In genomic region chr5:59711316-59711715, GRCh38 we compare ENCODE assay signal across 28 cellular contexts.
DNase-seq lines count a peak whose midpoint lies in the region; ATAC-seq, FAIRE-seq and TF ChIP-seq lines count a peak whose summit lies in the region.
"Had no signal": no experiment of that assay in that cellular context is flagged by ENCODE, and none has a peak within 500 bp of the region (broad histone marks: within the 10 kb centered on the region; RNA-seq: fewer than 3 reads in every experiment).

No MANE protein-coding gene starts in this region.

- TF ChIP-seq CTCF in astrocyte (IDR thresholded peaks at IDR 0.05; ENCODE audit: insufficient read depth, low read depth, low read length): no peak
- no peak for TF ChIP-seq CTCF in fibroblast of villous mesenchyme (IDR thresholded peaks at IDR 0.05; ENCODE audit: insufficient read depth, low read depth, low read length)
- TF ChIP-seq CTCF in smooth muscle cell (IDR thresholded peaks at IDR 0.05; ENCODE audit: borderline replicate concordance, insufficient read depth, poor library complexity, severe bottlenecking): no peak
- no peak for TF ChIP-seq CTCF in mucosa of descending colon (IDR thresholded peaks at IDR 0.05)

- H3K4me3 ChIP-seq in astrocyte (ENCODE audit: insufficient read depth, low read depth, low read length): no peak overlapping the region
- H3K4me3 ChIP-seq in fibroblast of villous mesenchyme (ENCODE audit: low read depth, low read length): no peak overlapping the region
- no peak overlapping the region for H3K4me3 ChIP-seq in smooth muscle cell
- H3K4me3 ChIP-seq in mucosa of descending colon: no peak overlapping the region
- H3K4me3 ChIP-seq in effector memory CD4-positive, alpha-beta T cell (ENCODE audit: insufficient read depth, low read depth, low read length, poor library complexity, severe bottlenecking): no peak overlapping the region
- H3K4me3 ChIP-seq: esophagus squamous epithelium, lower lobe of right lung, pancreas, Peyer's patch, tibial nerve had no signal

- H3K9ac ChIP-seq in astrocyte (ENCODE audit: low read length) (no peak overlapping the region), smooth muscle cell (ENCODE audit: low read depth) (no peak overlapping the region)

- peaks cover 7% of the 10 kb centered on the region for H3K36me3 Mint-ChIP-seq in astrocyte (ENCODE audit: low read depth, unreplicated experiment)

- intact Hi-C loops in mucosa of descending colon (cut with DNase I, micrococcal nuclease): no loop called here

- H2AFZ ChIP-seq in astrocyte (ENCODE audit: low read depth, low read length) (no peak overlapping the region), smooth muscle cell (ENCODE audit: low read depth) (no peak overlapping the region)

- H3K9me3 Mint-ChIP-seq in astrocyte (ENCODE audit: unreplicated experiment): peaks cover 11% of the 10 kb centered on the region

- H3K4me1 ChIP-seq in astrocyte (ENCODE audit: insufficient read depth, low read length): peaks cover 13% of the 10 kb centered on the region
- H3K4me1 ChIP-seq in smooth muscle cell (ENCODE audit: low read depth): peaks cover 24% of the 10 kb centered on the region
- H3K4me1 ChIP-seq in mucosa of descending colon (ENCODE audit: low read depth): no peaks in the 10 kb centered on the region
- no peaks in the 10 kb centered on the region for H3K4me1 ChIP-seq in effector memory CD4-positive, alpha-beta T cell (ENCODE audit: control insufficient read depth, insufficient read depth, low read length, poor library complexity, severe bottlenecking)
- H3K4me1 ChIP-seq: pancreas, Peyer's patch had no signal

- no peaks in the 10 kb centered on the region for H3K27me3 Mint-ChIP-seq in astrocyte (ENCODE audit: low read depth, unreplicated experiment)
- H3K27me3 Mint-ChIP-seq: dendritic cell treated with granulocyte-macrophage colony-stimulating factor and Interleukin-4, amounts not matched to agents 40 ng/mL and 50 ng/mL, for 4 days; IgD-negative memory B cell had no signal

- ATAC-seq in mucosa of descending colon: no peak
- no peak for ATAC-seq in GM18909 (IDR thresholded peaks at IDR 0.05; ENCODE audit: poor library complexity, unreplicated experiment)
- ATAC-seq: lower lobe of right lung, pancreas had no signal

- no peak overlapping the region for H3K4me3 Mint-ChIP-seq in astrocyte (ENCODE audit: unreplicated experiment)
- H3K4me3 Mint-ChIP-seq: activated T-helper 1 cell treated with anti-CD3 and anti-CD28 coated beads, Interleukin-12 subunit alpha, Interleukin-12 subunit beta, Interleukin-2, Interleukin-4 antibody, amounts not matched to agents 30 ng/mL and 10 ng/mL and 1 ng/mL, durations not matched to agents 14 hours and 24 hours and 36 hours; dendritic cell treated with granulocyte-macrophage colony-stimulating factor and Interleukin-4, amounts not matched to agents 40 ng/mL and 50 ng/mL, for 4 days; IgD-negative memory B cell; neural crest cell had no signal

- H3K27ac ChIP-seq in astrocyte (ENCODE audit: low read depth, low read length): no peak overlapping the region
- no peak overlapping the region for H3K27ac ChIP-seq in smooth muscle cell (ENCODE audit: low read depth)
- H3K27ac ChIP-seq in effector memory CD4-positive, alpha-beta T cell (ENCODE audit: insufficient read depth, low read length, poor library complexity, severe bottlenecking): no peak overlapping the region
- H3K27ac ChIP-seq: C4-2B, lower lobe of right lung, pancreas, Peyer's patch, tibial nerve had no signal

- H3K36me3 ChIP-seq in astrocyte (ENCODE audit: insufficient read depth, low read length) (no peaks in the 10 kb centered on the region), smooth muscle cell (ENCODE audit: low read depth) (no peaks in the 10 kb centered on the region), mucosa of descending colon (ENCODE audit: low read depth) (no peaks in the 10 kb centered on the region)
- no peaks in the 10 kb centered on the region for H3K36me3 ChIP-seq in effector memory CD4-positive, alpha-beta T cell (ENCODE audit: control insufficient read depth, insufficient read depth, low read length)
- H3K36me3 ChIP-seq: esophagus squamous epithelium, lower lobe of right lung, pancreas, Peyer's patch, tibial nerve had no signal

- H3F3A ChIP-seq in smooth muscle cell (ENCODE audit: low read depth): peaks cover 6% of the 10 kb centered on the region

- H3K4me2 ChIP-seq in astrocyte (ENCODE audit: low read length) (no peak overlapping the region), smooth muscle cell (peak overlapping the region; percentile 62)

- peaks cover 8% of the 10 kb centered on the region for H3K4me1 Mint-ChIP-seq in astrocyte (ENCODE audit: low read depth, unreplicated experiment)

- no peak for FAIRE-seq in astrocyte (lab: Jason Lieb, UNC)
- FAIRE-seq: bronchial epithelial cell, endometrium, pancreas had no signal

- DNase-seq in HCEC 1CT (peak; percentile 48), astrocyte (ENCODE audit: low read depth) (peak; percentile 26), fibroblast of villous mesenchyme (ENCODE audit: low read depth) (peak; percentile 53), smooth muscle cell (lab: John Stamatoyannopoulos, UW; ENCODE audit: unreplicated experiment) (no peak), mucosa of descending colon (no peak)
- DNase-seq in effector memory CD4-positive, alpha-beta T cell: no peak
- DNase-seq: activated naive CD4-positive, alpha-beta T cell treated with anti-CD3 and anti-CD28 coated beads, Interleukin-2, amount 50 U/mL, for 16 hours; Calu3; DMS79 treated with DMSO at 0.1 percent for 48 hours; esophagus squamous epithelium; lower lobe of right lung; NCI-H1092; NCI-H187; NCI-H2227 treated with DMSO at 0.1 percent for 48 hours; pancreas; Peyer's patch; SIG-M5; stimulated activated CD4-positive, alpha-beta T cell treated with anti-CD3 and anti-CD28 coated beads, Interleukin-2, amount 100 ng/mL, for 48 hours; T1000 had no signal

- peaks cover 3% of the 10 kb centered on the region for H3K9me3 ChIP-seq in astrocyte (ENCODE audit: insufficient read depth, low read depth, low read length)
- no peaks in the 10 kb centered on the region for H3K9me3 ChIP-seq in smooth muscle cell (replicated peaks; ENCODE audit: low read depth)
- H3K9me3 ChIP-seq in mucosa of descending colon: peaks cover 10% of the 10 kb centered on the region
- peaks cover 5% of the 10 kb centered on the region for H3K9me3 ChIP-seq in effector memory CD4-positive, alpha-beta T cell (ENCODE audit: control insufficient read depth, low read length)
- H3K9me3 ChIP-seq: lower lobe of right lung, pancreas, tibial nerve had no signal

- no peaks in the 10 kb centered on the region for H3K79me2 ChIP-seq in astrocyte (ENCODE audit: insufficient read depth, low read length)
- H3K79me2 ChIP-seq in smooth muscle cell (ENCODE audit: low read depth): no peaks in the 10 kb centered on the region

- WGBS in smooth muscle cell (ENCODE audit: low lambda C conversion rate): 94% methylated on average over 1 of the region's 1 CpG

- H4K20me1 ChIP-seq in astrocyte (ENCODE audit: insufficient read depth, low read length) (no peaks in the 10 kb centered on the region), smooth muscle cell (ENCODE audit: low read depth) (peaks cover 5% of the 10 kb centered on the region)

- H3K27ac Mint-ChIP-seq in astrocyte (ENCODE audit: unreplicated experiment): no peak overlapping the region
- H3K27ac Mint-ChIP-seq: activated T-helper 1 cell treated with anti-CD3 and anti-CD28 coated beads, Interleukin-12 subunit alpha, Interleukin-12 subunit beta, Interleukin-2, Interleukin-4 antibody, amounts not matched to agents 30 ng/mL and 10 ng/mL and 1 ng/mL, durations not matched to agents 14 hours and 24 hours and 36 hours; dendritic cell treated with granulocyte-macrophage colony-stimulating factor and Interleukin-4, amounts not matched to agents 40 ng/mL and 50 ng/mL, for 4 days; IgD-negative memory B cell had no signal

- no peaks in the 10 kb centered on the region for H3K27me3 ChIP-seq in astrocyte (ENCODE audit: insufficient read depth, low read length)
- H3K27me3 ChIP-seq in smooth muscle cell (ENCODE audit: low read depth): no peaks in the 10 kb centered on the region
- H3K27me3 ChIP-seq in effector memory CD4-positive, alpha-beta T cell (replicated peaks; ENCODE audit: control insufficient read depth, insufficient read depth, low read length, poor library complexity, severe bottlenecking): no peaks in the 10 kb centered on the region
- H3K27me3 ChIP-seq: esophagus squamous epithelium, pancreas, Peyer's patch, tibial nerve had no signal

Comparison
In these comparisons a context has a peak if more than half of its experiments do, and no peak if none do; other contexts are left out.
1. DNase-seq: peak in HCEC 1CT (single experiment), astrocyte (single experiment) and fibroblast of villous mesenchyme (single experiment); none in smooth muscle cell (single experiment), mucosa of descending colon (0 of 3) and effector memory CD4-positive, alpha-beta T cell (0 of 3).